In genomic region chr11:67452141-67452952, GRCh38 we compare ENCODE assay signal across 14 cellular contexts. TPM values are rescaled to one million over a fixed set of nuclear protein-coding genes. Genes with fewer than 3 reads are reported as not detected.
DNase-seq lines count a peak whose midpoint lies in the region; ATAC-seq and TF ChIP-seq lines count a peak whose summit lies in the region.
"Had no signal": no experiment of that assay in that cellular context is flagged by ENCODE, and none has a peak within 500 bp of the region (broad histone marks: within the 10 kb centered on the region; RNA-seq: fewer than 3 reads in every experiment).

GPR152 (minus strand) TSS chr11:67452729; CDS start chr11:67452724, 5 bp downstream.

- TSS peak; percentile 72 for BruUV-seq in Calu3 (replicated peaks; lab: Mats Ljungman, UMichigan)

- no peak within 1 kb of the TSS for H3K4me3 ChIP-seq in neural progenitor cell
- H3K4me3 ChIP-seq: thoracic aorta had no signal

- no peaks in the 10 kb centered on the region for H3K27me3 Mint-ChIP-seq in Calu3 (ENCODE audit: unreplicated experiment)
- H3K27me3 Mint-ChIP-seq in dendritic cell treated with granulocyte-macrophage colony-stimulating factor and Interleukin-4, amounts not matched to agents 40 ng/mL and 50 ng/mL, for 4 days: peaks cover 3% of the 10 kb centered on the region
- peaks cover 6% of the 10 kb centered on the region for H3K27me3 Mint-ChIP-seq in neural progenitor cell (ENCODE audit: insufficient read depth, low read depth)
- H3K27me3 Mint-ChIP-seq: CD4-positive, alpha-beta T cell had no signal

- no peak within 1 kb of the TSS for H3K4me2 ChIP-seq in neural progenitor cell

- H3K9me3 Mint-ChIP-seq in Calu3 (ENCODE audit: low read depth, unreplicated experiment): no peaks in the 10 kb centered on the region
- no peaks in the 10 kb centered on the region for H3K9me3 Mint-ChIP-seq in dendritic cell treated with granulocyte-macrophage colony-stimulating factor and Interleukin-4, amounts not matched to agents 40 ng/mL and 50 ng/mL, for 4 days
- H3K9me3 Mint-ChIP-seq in neural progenitor cell: no peaks in the 10 kb centered on the region
- H3K9me3 Mint-ChIP-seq: CD4-positive, alpha-beta T cell had no signal

- H3K36me3 Mint-ChIP-seq in Calu3 (ENCODE audit: insufficient read depth, unreplicated experiment) (peaks cover 15% of the 10 kb centered on the region), neural progenitor cell (no peaks in the 10 kb centered on the region)
- H3K36me3 Mint-ChIP-seq in dendritic cell treated with granulocyte-macrophage colony-stimulating factor and Interleukin-4, amounts not matched to agents 40 ng/mL and 50 ng/mL, for 4 days (ENCODE audit: low read depth): no peaks in the 10 kb centered on the region
- H3K36me3 Mint-ChIP-seq: brain had no signal

- DNase-seq in Calu3 (peak; percentile 90), NCI-H2196 treated with DMSO at 0.1 percent for 48 hours (lab: John Stamatoyannopoulos, UW; ENCODE audit: unreplicated experiment) (peak; percentile 55), neural progenitor cell (ENCODE audit: low spot score) (no peak), hepatic stellate cell (ENCODE audit: low spot score) (no peak), OCI-M1 (lab: John Stamatoyannopoulos, UW) (no peak)
- no peak for DNase-seq in stimulated activated CD4-positive, alpha-beta T cell treated with anti-CD3 and anti-CD28 coated beads, Interleukin-4, amount 100 ng/mL, for 24 hours
- DNase-seq: CD4-positive, alpha-beta T cell; erythroblast; MV-4-11; T-helper 2 cell had no signal

- H3K27me3 ChIP-seq in neural progenitor cell: no peaks in the 10 kb centered on the region

- H2AFZ ChIP-seq in neural progenitor cell (replicated peaks): no peak within 1 kb of the TSS

- no peaks in the 10 kb centered on the region for H4K20me1 ChIP-seq in neural progenitor cell (ENCODE audit: low read depth)

- H3K9me3 ChIP-seq in neural progenitor cell (ENCODE audit: low read depth): no peaks in the 10 kb centered on the region
- H3K9me3 ChIP-seq: thoracic aorta had no signal

- no peak for ATAC-seq in GM21723 (IDR thresholded peaks at IDR 0.05; ENCODE audit: unreplicated experiment)

- intact Hi-C loops in Calu3 (cut with micrococcal nuclease; ENCODE audit: unreplicated experiment): no loop called here
- intact Hi-C loops in dendritic cell treated with granulocyte-macrophage colony-stimulating factor and Interleukin-4, amounts not matched to agents 40 ng/mL and 50 ng/mL, for 4 days (cut with micrococcal nuclease): no loop called here

- no peaks in the 10 kb centered on the region for H3F3A ChIP-seq in neural progenitor cell (ENCODE audit: low read depth)

- no peak for TF ChIP-seq CTCF in Calu3 (IDR thresholded peaks at IDR 0.05; ENCODE audit: unreplicated experiment)
- TF ChIP-seq CTCF in neural progenitor cell (IDR thresholded peaks at IDR 0.05): no peak

- H3K4me3 Mint-ChIP-seq in Calu3 (ENCODE audit: low read depth, unreplicated experiment): peak within 1 kb of the TSS; percentile 75
- peak within 1 kb of the TSS; percentile 43 for H3K4me3 Mint-ChIP-seq in dendritic cell treated with granulocyte-macrophage colony-stimulating factor and Interleukin-4, amounts not matched to agents 40 ng/mL and 50 ng/mL, for 4 days
- peak within 1 kb of the TSS; percentile 58 for H3K4me3 Mint-ChIP-seq in neural progenitor cell
- H3K4me3 Mint-ChIP-seq: brain; CD4-positive, alpha-beta T cell had no signal

- no peaks in the 10 kb centered on the region for H3K36me3 ChIP-seq in neural progenitor cell
- H3K36me3 ChIP-seq: thoracic aorta had no signal

- H3K79me2 ChIP-seq in neural progenitor cell (ENCODE audit: low read depth): no peaks in the 10 kb centered on the region

- H3K27ac Mint-ChIP-seq in Calu3 (ENCODE audit: unreplicated experiment): peak within 1 kb of the TSS; percentile 78
- peak within 1 kb of the TSS; percentile 87 for H3K27ac Mint-ChIP-seq in dendritic cell treated with granulocyte-macrophage colony-stimulating factor and Interleukin-4, amounts not matched to agents 40 ng/mL and 50 ng/mL, for 4 days
- H3K27ac Mint-ChIP-seq in neural progenitor cell: peak within 1 kb of the TSS; percentile 96
- H3K27ac Mint-ChIP-seq: brain; CD4-positive, alpha-beta T cell had no signal

- H3K4me1 Mint-ChIP-seq in Calu3 (ENCODE audit: low read depth, unreplicated experiment) (peaks cover 15% of the 10 kb centered on the region), neural progenitor cell (peaks cover 21% of the 10 kb centered on the region)
- peaks cover 69% of the 10 kb centered on the region for H3K4me1 Mint-ChIP-seq in dendritic cell treated with granulocyte-macrophage colony-stimulating factor and Interleukin-4, amounts not matched to agents 40 ng/mL and 50 ng/mL, for 4 days (ENCODE audit: low read depth)
- H3K4me1 Mint-ChIP-seq: brain had no signal

- CTCF ChIA-PET in Calu3 (lab: Charles Lee): interaction anchor here (0.7 to 1.7 kb wide), 6 partner anchors 13 to 70 kb away, joined by 3 to 10 read pairs (median 4); partner anchors contain the start of genes AIP, PPP1CA and TMEM134

- no peaks in the 10 kb centered on the region for H3K4me1 ChIP-seq in neural progenitor cell

- no peak within 1 kb of the TSS for H3K9ac ChIP-seq in neural progenitor cell

- H3K27ac ChIP-seq in neural progenitor cell: no peak within 1 kb of the TSS
- H3K27ac ChIP-seq: thoracic aorta had no signal

RNA-seq across cellular contexts. Expression of gene GPR152, which starts in this region (rescaled TPM):
- not detected in 2 replicates for total RNA-seq in Calu3 (2022)
- not detected in 2 replicates for total RNA-seq in neural progenitor cell (ENCODE audit: low replicate concordance)
- total RNA-seq: CD4-positive, alpha-beta T cell; thoracic aorta had no signal

Comparison
In these comparisons a context has a peak if more than half of its experiments do, and no peak if none do; other contexts are left out.
1. Peak in DNase-seq in Calu3; RNA of the gene not detected or under 1 TPM.